9 cellular contexts compared by ENCODE assay signal in the genomic region with DNA sequence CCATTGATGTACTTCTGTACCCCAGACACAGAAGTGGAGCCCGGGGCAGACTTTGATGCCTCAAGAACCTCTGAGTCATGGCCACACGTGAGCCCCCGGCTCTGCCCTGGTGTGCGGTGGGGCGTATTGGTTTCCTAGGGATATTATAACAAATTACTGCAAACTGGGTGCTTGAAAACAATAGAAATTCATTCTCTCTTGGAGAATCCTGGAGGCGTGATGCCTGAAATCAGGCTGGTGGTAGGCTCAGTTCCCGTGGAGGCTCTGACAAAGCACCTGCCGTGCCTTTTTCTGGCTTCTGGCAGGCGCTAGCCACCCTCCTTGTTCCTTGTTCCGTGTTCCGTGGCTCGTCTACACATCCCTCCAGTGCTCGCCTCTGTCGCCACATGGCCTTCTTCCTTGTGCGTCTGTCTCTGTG. TPM values are rescaled to one million over a fixed set of nuclear protein-coding genes. Genes with fewer than 3 reads are reported as not detected.
DNase-seq lines count a peak whose midpoint lies in the region; ATAC-seq and TF ChIP-seq lines count a peak whose summit lies in the region.
"Had no signal": no experiment of that assay in that cellular context is flagged by ENCODE, and none has a peak within 500 bp of the region (broad histone marks: within the 10 kb centered on the region; RNA-seq: fewer than 3 reads in every experiment).

No MANE protein-coding gene starts in this region.

- H3K4me1 ChIP-seq in adipocyte (ENCODE audit: control insufficient read depth, insufficient read depth, low read length) (peaks cover 74% of the 10 kb centered on the region), gastrocnemius medialis (peaks cover 4 to 29% of the 10 kb centered on the region in 2 donors)

- H3K27me3 ChIP-seq in adipocyte (replicated peaks; ENCODE audit: control insufficient read depth, insufficient read depth, low read length), result no peaks in the 10 kb centered on the region
- H3K27me3 ChIP-seq in gastrocnemius medialis, result no peaks in the 10 kb centered on the region

- DNase-seq in GF-D8 (lab: John Stamatoyannopoulos, UW), result peak; percentile 45
- DNase-seq in adipocyte (ENCODE audit: low read depth), result no peak
- DNase-seq in iris pigment epithelial cell (ENCODE audit: low read depth), result peak; percentile 75
- DNase-seq in gastrocnemius medialis, result no peak
- DNase-seq in ecto neural progenitor cell (ENCODE audit: low spot score), result no peak
- DNase-seq: cortex of kidney had no signal

- H3K9me3 ChIP-seq in adipocyte (ENCODE audit: control insufficient read depth, low read length), result no peaks in the 10 kb centered on the region
- H3K9me3 ChIP-seq in gastrocnemius medialis, result no peaks in the 10 kb centered on the region

- ATAC-seq in gastrocnemius medialis, result no peak
- ATAC-seq in HG02763 (IDR thresholded peaks at IDR 0.05; ENCODE audit: unreplicated experiment), result no peak
- no peak for ATAC-seq in GM21528 (IDR thresholded peaks at IDR 0.05; ENCODE audit: low FRiP score, unreplicated experiment)
- ATAC-seq in HG03469 (IDR thresholded peaks at IDR 0.05; ENCODE audit: unreplicated experiment), result no peak

- H3K36me3 ChIP-seq in adipocyte (ENCODE audit: control insufficient read depth, insufficient read depth, low read length, severe bottlenecking) (peaks cover 10% of the 10 kb centered on the region), gastrocnemius medialis (no peaks in the 10 kb centered on the region)

- in situ Hi-C loops in gastrocnemius medialis (cut with MboI; ENCODE audit: low sequenced_read_pairs in 4 of 4), result no loop called here

- H3K4me3 ChIP-seq in adipocyte (ENCODE audit: low read length) (peak overlapping the region; percentile 38), gastrocnemius medialis (no peak overlapping the region)

- intact Hi-C loops in gastrocnemius medialis (cut with DNase I; ENCODE audit: low total_unique reads), result no loop called here

- TF ChIP-seq CTCF in gastrocnemius medialis (IDR thresholded peaks at IDR 0.05 in 4 of 5, conservative IDR thresholded peaks at IDR 0.05 in 1 of 5), result no peak

- TF ChIP-seq POLR2A in gastrocnemius medialis (IDR thresholded peaks at IDR 0.05), result no peak

- peak overlapping the region in 3 of 4 donors; percentile 5 to 60 (median 25) for H3K27ac ChIP-seq in gastrocnemius medialis

- peak overlapping the region; percentile 85 for H3K9ac ChIP-seq in adipocyte (ENCODE audit: low read length)

RNA-seq across cellular contexts. Expression of a gene that starts 24.2 kb away (rescaled TPM):
- 10 to 100 TPM in 1 of 4 donors, 1 to 10 TPM in 3; 2.3 to 10.1 (median 3.5) TPM for total RNA-seq in gastrocnemius medialis

Comparison
In these comparisons a context has a peak if more than half of its experiments do, and no peak if none do; other contexts are left out.
1. DNase-seq: peak in GF-D8 (single experiment) and iris pigment epithelial cell (single experiment); none in adipocyte (single experiment), gastrocnemius medialis (0 of 2) and ecto neural progenitor cell (single experiment).